ENCODE assay signal across 8 cellular contexts in the genomic region with DNA sequence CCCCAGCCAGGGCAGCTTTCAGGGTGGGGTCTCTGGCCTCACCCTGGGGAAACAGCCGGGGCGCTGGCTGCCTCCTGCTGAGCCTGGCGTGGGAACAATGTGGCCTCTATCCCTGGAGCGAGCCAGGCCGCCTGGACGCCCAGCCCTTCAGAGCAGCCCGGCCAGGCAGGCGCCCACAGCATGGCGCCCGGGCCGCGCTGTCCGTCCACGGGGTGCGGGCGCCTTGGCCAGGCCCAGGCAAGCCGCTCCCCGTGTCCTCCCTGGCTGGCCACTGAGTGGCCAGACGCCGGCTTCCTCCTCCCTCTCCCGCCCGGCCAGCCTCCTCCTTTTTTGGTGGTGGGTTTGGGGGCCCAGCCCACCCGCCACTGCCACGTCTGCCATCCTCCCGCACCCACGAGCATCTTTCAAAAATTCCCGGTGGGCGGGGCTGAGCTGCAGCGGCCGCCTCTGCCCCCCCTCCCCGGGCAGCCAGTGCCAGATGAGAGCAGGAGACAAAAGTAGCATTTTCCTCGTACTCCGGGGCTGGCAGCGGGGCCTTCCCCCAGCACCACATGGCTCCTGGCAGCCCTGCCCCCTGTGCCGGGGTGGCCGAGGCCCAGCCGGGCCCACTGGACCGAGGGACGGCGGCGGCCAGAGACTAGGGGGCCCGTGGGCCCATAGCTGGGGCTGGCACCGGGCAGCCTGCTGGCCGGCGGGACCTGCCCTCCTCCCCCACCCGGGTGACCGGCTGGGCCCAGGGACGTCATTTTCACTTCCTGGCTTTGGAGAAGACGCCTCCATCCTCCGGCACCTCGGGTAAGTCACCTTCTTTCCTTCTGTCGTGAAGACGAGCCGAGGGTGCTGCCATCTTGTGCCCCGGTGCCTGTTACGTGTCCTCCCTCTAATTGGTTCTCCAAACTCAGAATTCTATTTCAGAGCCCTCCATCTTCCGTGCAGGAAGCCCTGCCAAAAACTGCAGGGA.
DNase-seq lines count a peak whose midpoint lies in the region; ATAC-seq and TF ChIP-seq lines count a peak whose summit lies in the region.

No MANE protein-coding gene starts in this region.

- no peaks in the 10 kb centered on the region for H3K9me3 ChIP-seq in IMR-90 (ENCODE audit: control insufficient read depth, insufficient read depth, low read length)
- no peaks in the 10 kb centered on the region for H3K9me3 ChIP-seq in suprapubic skin

- H2AK9ac ChIP-seq in IMR-90 (replicated peaks; ENCODE audit: low read depth, low read length, poor library complexity), result peak overlapping the region; percentile 59

- intact Hi-C loops in IMR-90 (cut with micrococcal nuclease) (no loop called here), left ventricle myocardium superior (cut with micrococcal nuclease) (no loop called here)

- DNase-seq in IMR-90 (no peak), left ventricle myocardium superior (peak; percentile 80), suprapubic skin (ENCODE audit: low spot score in 2 of 2) (peak; percentile 87 to 89), OCI-M1 (lab: John Stamatoyannopoulos, UW) (no peak), ecto neural progenitor cell (ENCODE audit: low spot score) (no peak), NCI-H2171 treated with DMSO at 0.1 percent for 48 hours (lab: John Stamatoyannopoulos, UW) (no peak)

- peak overlapping the region; percentile 40 for H3K9ac ChIP-seq in IMR-90 (ENCODE audit: low read depth, low read length)

- H3K27me3 ChIP-seq in IMR-90 (ENCODE audit: control insufficient read depth, insufficient read depth, low read length), result no peaks in the 10 kb centered on the region
- no peaks in the 10 kb centered on the region for H3K27me3 ChIP-seq in suprapubic skin

- no peak overlapping the region for H2BK120ac ChIP-seq in IMR-90 (ENCODE audit: low read depth, low read length)

- TF ChIP-seq CTCF in IMR-90 (conservative IDR thresholded peaks at IDR 0.05; ENCODE audit: low read depth, low read length), result no peak
- TF ChIP-seq CTCF in WI38 (IDR thresholded peaks at IDR 0.05; ENCODE audit: low read depth, low read length), result no peak
- TF ChIP-seq CTCF in suprapubic skin (IDR thresholded peaks at IDR 0.05), result no peak

- H2AFZ ChIP-seq in IMR-90 (replicated peaks; ENCODE audit: low read length, poor library complexity), result peak overlapping the region; percentile 14

- WGBS in IMR-90 (ENCODE audit: extremely low coverage in 2 of 2, insufficient read length in 1 of 2), 2 experiments, result 72% methylated on average over 26 of the region's 57 CpGs; no CpG with 5 or more reads in 1 of the 2 experiments
- 7% methylated on average over 6 of the region's 57 CpGs for WGBS in suprapubic skin

- H4K5ac ChIP-seq in IMR-90 (ENCODE audit: low read depth, low read length), result 0 out of 2 replicates have a peak overlapping the region, but pooled peaks have one; percentile 7

- H2AK5ac ChIP-seq in IMR-90 (ENCODE audit: low read depth, low read length), result peak overlapping the region; percentile 56

- CTCF ChIA-PET in IMR-90 (lab: Yijun Ruan, JAX), result no interaction called here

- no peak overlapping the region for H3K56ac ChIP-seq in IMR-90 (ENCODE audit: extremely low read depth, insufficient read depth, low read length)

- peaks cover 57% of the 10 kb centered on the region for H4K20me1 ChIP-seq in IMR-90 (ENCODE audit: insufficient read depth, low read length)

- peaks cover 16% of the 10 kb centered on the region for H3K9me1 ChIP-seq in IMR-90 (ENCODE audit: insufficient read depth, low read length)

- no peak overlapping the region for H2BK15ac ChIP-seq in IMR-90 (ENCODE audit: low read depth, low read length)

- H3K18ac ChIP-seq in IMR-90 (ENCODE audit: low read depth, low read length), result no peak overlapping the region

- peak; percentile 22; the same call in 1 of the 2 replicates for ATAC-seq in IMR-90 (ENCODE audit: low read depth)
- peak; percentile 54 for ATAC-seq in left ventricle myocardium superior
- no peak for ATAC-seq in GM18517 (IDR thresholded peaks at IDR 0.05; ENCODE audit: unreplicated experiment)

- no peak for TF ChIP-seq EP300 in suprapubic skin (IDR thresholded peaks at IDR 0.05)

- H2BK5ac ChIP-seq in IMR-90 (ENCODE audit: low read depth, low read length, poor library complexity, severe bottlenecking), result peak overlapping the region; percentile 68

- BruUV-seq in IMR-90 (replicated peaks; lab: Mats Ljungman, UMichigan), result no TSS peak

- H3K4me3 ChIP-seq in IMR-90 (ENCODE audit: insufficient read depth, low read depth, low read length) (peak overlapping the region; percentile 35; the same call in 1 of the 2 replicates), WI38 (ENCODE audit: low read depth, low read length) (peak overlapping the region; percentile 57), suprapubic skin (peak overlapping the region; percentile 79)

- H3K79me1 ChIP-seq in IMR-90 (ENCODE audit: low read depth in 1 of 2, low read length in 2 of 2), result peaks cover 0 to 41% of the 10 kb centered on the region in 2 experiments; a peak in 2 of 4 replicates

- peaks cover 31% of the 10 kb centered on the region for H3K36me3 ChIP-seq in IMR-90 (ENCODE audit: control insufficient read depth, insufficient read depth, low read length)
- H3K36me3 ChIP-seq in suprapubic skin, result no peaks in the 10 kb centered on the region

- in situ Hi-C loops in IMR-90 (cut with MboI; ENCODE audit: low sequenced_read_pairs), result no loop called here

- peak overlapping the region; percentile 79 for H3K4ac ChIP-seq in IMR-90 (ENCODE audit: low read depth, low read length)

- peak overlapping the region; percentile 23 to 63; a peak in 3 of 4 replicates for H4K8ac ChIP-seq in IMR-90 (ENCODE audit: low read depth in 2 of 2, low read length in 2 of 2)

- H3K23ac ChIP-seq in IMR-90 (ENCODE audit: low read depth, low read length), result peak overlapping the region; percentile 55; the same call in 1 of the 2 replicates

- peaks cover 49% of the 10 kb centered on the region for H3K4me1 ChIP-seq in IMR-90 (ENCODE audit: control insufficient read depth, insufficient read depth, low read length)
- H3K4me1 ChIP-seq in suprapubic skin, result peaks cover 93% of the 10 kb centered on the region

- H2BK20ac ChIP-seq in IMR-90 (ENCODE audit: low read depth, low read length), result no peak overlapping the region

- POLR2A ChIA-PET in IMR-90 (lab: Charles Lee; ENCODE audit: unreplicated experiment), result no interaction called here

- dilution Hi-C loops in IMR-90 (cut with HindIII; ENCODE audit: low sequenced_read_pairs, unreplicated experiment), result no loop called here

- H3K27ac ChIP-seq in IMR-90 (ENCODE audit: insufficient read depth, low read length), result peak overlapping the region; percentile 39
- H3K27ac ChIP-seq in suprapubic skin, result peak overlapping the region; percentile 98

- H3K4me2 ChIP-seq in IMR-90 (ENCODE audit: low read depth, low read length), result peak overlapping the region; percentile 73

- TF ChIP-seq POLR2A in IMR-90 (IDR thresholded peaks at IDR 0.05; ENCODE audit: low read depth, low read length), result no peak
- TF ChIP-seq POLR2A in suprapubic skin (IDR thresholded peaks at IDR 0.05), result peak in 1 of 2 donors; percentile 41

- TF ChIP-seq RAD21 in IMR-90 (IDR thresholded peaks at IDR 0.05; ENCODE audit: low read length), result no peak

- H4K91ac ChIP-seq in IMR-90 (ENCODE audit: insufficient read depth, low read depth, low read length), result peak overlapping the region; percentile 41

- peak overlapping the region; percentile 69 for H3K14ac ChIP-seq in IMR-90 (replicated peaks; ENCODE audit: low read depth, low read length)

TF ChIP-seq in IMR-90, 13 proteins besides CTCF, POLR2A, EP300 and RAD21:
- TF ChIP-seq NFE2L2 (IDR thresholded peaks at IDR 0.05; ENCODE audit: low read depth, low read length), result no peak
- no peak for TF ChIP-seq FOS (IDR thresholded peaks at IDR 0.05; ENCODE audit: low read depth, low read length)

Comparison
In these comparisons a context has a peak if more than half of its experiments do, and no peak if none do; other contexts are left out.
1. DNase-seq: peak in left ventricle myocardium superior (single experiment) and suprapubic skin (2 of 2); none in IMR-90 (single experiment), OCI-M1 (single experiment), ecto neural progenitor cell (single experiment) and NCI-H2171 treated with DMSO at 0.1 percent for 48 hours (single experiment).
2. Peak in every context shown above with its lines, with median percentiles within 50 percentile points of each other: H3K4me3 ChIP-seq.